In genomic region chr19:55228015-55228391, GRCh38 we compare ENCODE assay signal across 2 cellular contexts.
TF ChIP-seq lines count a peak whose summit lies in the region.

No MANE protein-coding gene starts in this region.

TF ChIP-seq in WTC11, 78 proteins besides CTCF, POLR2A, EP300 and RAD21 (continued from another document):
- TF ChIP-seq FOXP4 (CRISPR knock-in tag; IDR thresholded peaks at IDR 0.05), result no peak
- TF ChIP-seq ZNF416 (CRISPR knock-in tag; IDR thresholded peaks at IDR 0.05), result no peak
- TF ChIP-seq ATF6 (CRISPR knock-in tag; IDR thresholded peaks at IDR 0.05), result no peak
- no peak for TF ChIP-seq ZNF425 (CRISPR knock-in tag; conservative IDR thresholded peaks at IDR 0.05)
- TF ChIP-seq NFE2L1 (CRISPR knock-in tag; IDR thresholded peaks at IDR 0.05), result no peak
- TF ChIP-seq ZNF396 (CRISPR knock-in tag; IDR thresholded peaks at IDR 0.05; ENCODE audit: borderline replicate concordance), result no peak
- no peak for TF ChIP-seq CDX4 (CRISPR knock-in tag; IDR thresholded peaks at IDR 0.05; ENCODE audit: borderline replicate concordance)
- no peak for TF ChIP-seq ATF3 (CRISPR knock-in tag; conservative IDR thresholded peaks at IDR 0.05)
- TF ChIP-seq CREM (CRISPR knock-in tag; IDR thresholded peaks at IDR 0.05), result no peak
- no peak for TF ChIP-seq NR1H2 (CRISPR knock-in tag; IDR thresholded peaks at IDR 0.05)
- TF ChIP-seq JUN (CRISPR knock-in tag; IDR thresholded peaks at IDR 0.05), result no peak
- no peak for TF ChIP-seq MAX (CRISPR knock-in tag; IDR thresholded peaks at IDR 0.05)
- TF ChIP-seq ZNF671 (CRISPR knock-in tag; IDR thresholded peaks at IDR 0.05), result no peak
- TF ChIP-seq KAT7 (CRISPR knock-in tag; IDR thresholded peaks at IDR 0.05; ENCODE audit: borderline replicate concordance), result no peak
- no peak for TF ChIP-seq ERG (CRISPR knock-in tag; IDR thresholded peaks at IDR 0.05)
TF ChIP-seq in WTC11: peak in this region for 0.

TF ChIP-seq in liver, 16 proteins besides CTCF, POLR2A, EP300 and RAD21 (continued from another document):
- TF ChIP-seq ATF3 (IDR thresholded peaks at IDR 0.05), result no peak
- TF ChIP-seq RXRA (IDR thresholded peaks at IDR 0.05), result no peak
- no peak for TF ChIP-seq HNF4G (IDR thresholded peaks at IDR 0.05)
- no peak for TF ChIP-seq FOXA2 (IDR thresholded peaks at IDR 0.05)
- no peak for TF ChIP-seq FOXA1 (IDR thresholded peaks at IDR 0.05)
- no peak for TF ChIP-seq GABPA (IDR thresholded peaks at IDR 0.05 in 1 of 2, conservative IDR thresholded peaks at IDR 0.05 in 1 of 2)
- no peak for TF ChIP-seq HNF4A (conservative IDR thresholded peaks at IDR 0.05)
- TF ChIP-seq SP1 (IDR thresholded peaks at IDR 0.05), result no peak
- TF ChIP-seq ZBTB33 (IDR thresholded peaks at IDR 0.05), result no peak
- TF ChIP-seq JUND (IDR thresholded peaks at IDR 0.05), result no peak
- no peak for TF ChIP-seq MAX (IDR thresholded peaks at IDR 0.05)
- no peak for TF ChIP-seq EGR1 (IDR thresholded peaks at IDR 0.05; ENCODE audit: low read depth in 2 of 2)
